15 cellular contexts compared by ENCODE assay signal in the genomic region with DNA sequence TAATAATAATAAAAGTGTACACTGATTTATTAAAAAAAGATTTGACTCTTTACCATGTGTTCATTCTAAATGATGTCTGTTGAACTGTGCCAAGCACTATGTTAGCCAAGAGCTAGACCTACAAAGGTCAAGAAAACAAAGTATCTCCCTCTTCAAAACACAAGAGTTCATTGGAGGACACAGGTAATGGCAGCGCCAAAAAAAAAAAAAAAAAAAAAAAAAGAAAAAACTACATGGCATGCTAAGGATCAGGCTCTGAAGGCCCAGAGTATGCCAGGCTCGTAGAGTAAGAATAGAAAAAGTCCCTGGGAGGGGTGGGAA. TPM values are rescaled to one million over a fixed set of nuclear protein-coding genes. Genes with fewer than 3 reads are reported as not detected.
DNase-seq lines count a peak whose midpoint lies in the region; ATAC-seq and TF ChIP-seq lines count a peak whose summit lies in the region.
"Had no signal": no experiment of that assay in that cellular context is flagged by ENCODE, and none has a peak within 500 bp of the region (broad histone marks: within the 10 kb centered on the region; RNA-seq: fewer than 3 reads in every experiment).

No MANE protein-coding gene starts in this region.

- H4K20me1 ChIP-seq in DOHH2 (ENCODE audit: control insufficient read depth, insufficient read depth, low read depth, low read length) (peaks cover 3% of the 10 kb centered on the region; the same call in 1 of the 2 replicates), hepatocyte (ENCODE audit: insufficient read depth, poor library complexity, severe bottlenecking) (no peaks in the 10 kb centered on the region)

- CTCF ChIA-PET in T-cell (lab: Charles Lee): interaction anchor here in 1 of 2 donors (0.5 to 2.5 kb wide), 6 partner anchors 10 to 70 kb away, joined by 3 to 13 read pairs (median 4); no protein-coding TSS in a partner anchor

- peaks cover 13% of the 10 kb centered on the region for H3K36me3 Mint-ChIP-seq in T-cell
- H3K36me3 Mint-ChIP-seq: neural progenitor cell had no signal

- POLR2A ChIA-PET in T-cell (lab: Charles Lee): interaction anchor here in 1 of 2 donors (2.0 kb wide), 1 partner anchor 12 kb away, joined by 6 read pairs; no protein-coding TSS in a partner anchor

- H3K4me3 ChIP-seq in DOHH2 (ENCODE audit: low read length) (no peak overlapping the region), heart right ventricle (no peak overlapping the region), spleen (no peak overlapping the region), hepatocyte (no peak overlapping the region)
- H3K4me3 ChIP-seq: neural progenitor cell had no signal

- H3K36me3 ChIP-seq in DOHH2 (ENCODE audit: control insufficient read depth, low read length): no peaks in the 10 kb centered on the region
- H3K36me3 ChIP-seq in heart right ventricle: peaks cover 0 to 12% (median 0%) of the 10 kb centered on the region in 9 donors
- peaks cover 0 to 15% (median 5%) of the 10 kb centered on the region in 6 donors for H3K36me3 ChIP-seq in spleen
- H3K36me3 ChIP-seq in hepatocyte (replicated peaks; ENCODE audit: insufficient read depth, low read depth): no peaks in the 10 kb centered on the region
- H3K36me3 ChIP-seq: neural progenitor cell had no signal

- peaks cover 97 to 100% (median 98%) of the 10 kb centered on the region in 3 donors for H3K4me1 Mint-ChIP-seq in T-cell

- no peak overlapping the region; the same call in 1 of the 2 replicates for H3K27ac ChIP-seq in DOHH2 (ENCODE audit: low read depth, low read length)
- peak overlapping the region in 6 of 10 donors; percentile 22 to 87 (median 46) for H3K27ac ChIP-seq in heart right ventricle
- H3K27ac ChIP-seq in spleen: peak overlapping the region in 7 of 8 donors; percentile 81 to 93 (median 89)
- no peak overlapping the region for H3K27ac ChIP-seq in hepatocyte
- H3K27ac ChIP-seq: neural progenitor cell, VCaP had no signal

- no peak for ATAC-seq in T-cell (replicated peaks in 1 of 4)
- ATAC-seq in heart right ventricle: no peak

- no peaks in the 10 kb centered on the region for H3K27me3 Mint-ChIP-seq in T-cell

- H3K4me1 ChIP-seq in DOHH2 (ENCODE audit: control insufficient read depth, low read length) (peaks cover 100% of the 10 kb centered on the region), heart right ventricle (peaks cover 7 to 91% (median 55%) of the 10 kb centered on the region in 9 donors), spleen (peaks cover 55 to 100% (median 91%) of the 10 kb centered on the region in 6 donors), hepatocyte (ENCODE audit: insufficient read depth) (no peaks in the 10 kb centered on the region)
- H3K4me1 ChIP-seq: Caco-2, neural progenitor cell had no signal

- H3K79me2 ChIP-seq in DOHH2 (ENCODE audit: control insufficient read depth, low read length) (peaks cover 96% of the 10 kb centered on the region), hepatocyte (peaks cover 77% of the 10 kb centered on the region)

- H3K9me2 ChIP-seq in DOHH2 (replicated peaks; ENCODE audit: control insufficient read depth, low read length): no peaks in the 10 kb centered on the region
- no peaks in the 10 kb centered on the region for H3K9me2 ChIP-seq in hepatocyte (replicated peaks; ENCODE audit: insufficient read depth)

- H3K27me3 ChIP-seq in DOHH2 (ENCODE audit: control insufficient read depth, low read length): no peaks in the 10 kb centered on the region
- no peaks in the 10 kb centered on the region for H3K27me3 ChIP-seq in heart right ventricle
- no peaks in the 10 kb centered on the region for H3K27me3 ChIP-seq in spleen (replicated peaks in 1 of 7)
- H3K27me3 ChIP-seq in hepatocyte: no peaks in the 10 kb centered on the region
- H3K27me3 ChIP-seq: neural progenitor cell had no signal

- intact Hi-C loops in heart right ventricle (cut with DNase I) (loop anchor here in 5 of 10 donors (5.0 kb wide), 4 partner anchors 35 to 250 kb away; a partner anchor contains a TSS), spleen (cut with DNase I; ENCODE audit: low total_unique reads) (loop anchor here (5.0 kb wide), 1 partner anchor 35 kb away; a partner anchor contains a TSS)

- H3F3A ChIP-seq in DOHH2 (ENCODE audit: control insufficient read depth, insufficient read depth): peaks cover 29% of the 10 kb centered on the region

- TF ChIP-seq CTCF in DOHH2 (IDR thresholded peaks at IDR 0.05; ENCODE audit: low read depth, low read length, poor library complexity, severe bottlenecking): no peak
- TF ChIP-seq CTCF in heart right ventricle (IDR thresholded peaks at IDR 0.05): no peak
- TF ChIP-seq CTCF in spleen (IDR thresholded peaks at IDR 0.05 in 8 of 11, conservative IDR thresholded peaks at IDR 0.05 in 3 of 11): no peak
- TF ChIP-seq CTCF in hepatocyte (IDR thresholded peaks at IDR 0.05; ENCODE audit: poor library complexity): no peak

- TF ChIP-seq POLR2A in spleen (IDR thresholded peaks at IDR 0.05): no peak

- no peaks in the 10 kb centered on the region for H3K9me3 ChIP-seq in DOHH2 (ENCODE audit: control insufficient read depth, insufficient read depth, low read length)
- no peaks in the 10 kb centered on the region for H3K9me3 ChIP-seq in heart right ventricle
- H3K9me3 ChIP-seq in spleen: no peaks in the 10 kb centered on the region
- H3K9me3 ChIP-seq in hepatocyte (ENCODE audit: low read depth): no peaks in the 10 kb centered on the region
- H3K9me3 ChIP-seq: Caco-2 had no signal

- H3K9me3 Mint-ChIP-seq in T-cell: no peaks in the 10 kb centered on the region
- H3K9me3 Mint-ChIP-seq: neural progenitor cell had no signal

- H2AFZ ChIP-seq in hepatocyte: no peak overlapping the region
- H2AFZ ChIP-seq: neural progenitor cell had no signal

- WGBS in heart right ventricle, 2 donors: 34 to 57% methylated on average over 2 of the region's 2 CpGs
- 79 to 94% (median 90%) methylated on average over 2 of the region's 2 CpGs for WGBS in spleen, 5 donors
- 94% methylated on average over 2 of the region's 2 CpGs for WGBS in hepatocyte (ENCODE audit: low lambda C conversion rate, missing lambda C conversion rate)

- H3K4me2 ChIP-seq in DOHH2 (ENCODE audit: low read length) (peak overlapping the region; percentile 85; the same call in 1 of the 2 replicates), hepatocyte (no peak overlapping the region)
- H3K4me2 ChIP-seq: neural progenitor cell had no signal

- H3K4me3 Mint-ChIP-seq in T-cell: peak overlapping the region; percentile 73 to 83 (median 74)
- H3K4me3 Mint-ChIP-seq: neural progenitor cell had no signal

- peak overlapping the region; percentile 90 to 94 for H3K27ac Mint-ChIP-seq in T-cell
- H3K27ac Mint-ChIP-seq: neural progenitor cell had no signal

- no peak for DNase-seq in T-cell
- no peak for DNase-seq in heart right ventricle
- no peak for DNase-seq in spleen
- no peak for DNase-seq in activated CD4-positive, CD25-positive, alpha-beta regulatory T cell treated with anti-CD3 and anti-CD28 coated beads, Interleukin-2, amount 50 U/mL, for 72 hours
- no peak for DNase-seq in hepatocyte (ENCODE audit: low spot score)
- DNase-seq in NCI-H345 treated with DMSO at 0.1 percent for 48 hours (lab: John Stamatoyannopoulos, UW; ENCODE audit: unreplicated experiment): no peak
- DNase-seq: Caco-2; dermis blood vessel endothelial cell; kidney; NCI-H1092 treated with DMSO at 0.1 percent for 48 hours; NCI-H524 treated with DMSO at 0.1 percent for 48 hours; stimulated activated CD4-positive, alpha-beta T cell treated with anti-CD3 and anti-CD28 coated beads, Interleukin-15, amount 100 ng/mL, for 24 hours had no signal

RNA-seq across cellular contexts. Expression of a gene that starts 35.2 kb away (rescaled TPM):
- total RNA-seq in T-cell: 100 to 1,000 TPM; 357 to 509 (median 372) TPM
- 10 to 100 TPM; 23.5 to 46.9 (median 34.8) TPM for total RNA-seq in heart right ventricle
- polyA plus RNA-seq in heart right ventricle: 10 to 100 TPM; 22.3 to 31.5 TPM
- total RNA-seq in spleen: 100 to 1,000 TPM; 119 to 169 (median 138) TPM
- 100 to 1,000 TPM in 1 of 3 donors, 10 to 100 TPM in 2; 66.9 to 102 (median 79.4) TPM for polyA plus RNA-seq in spleen
- 37.5 and 44.4 TPM in 2 replicates for total RNA-seq in hepatocyte
- 38.5 and 47.6 TPM in 2 replicates for polyA plus RNA-seq in hepatocyte

Comparison
In these comparisons a context has a peak if more than half of its experiments do, and no peak if none do; other contexts are left out.
1. H3K27ac ChIP-seq: peak in heart right ventricle (6 of 10) and spleen (7 of 8); none in DOHH2 (single experiment) and hepatocyte (single experiment).